8 cellular contexts compared by ENCODE assay signal in the genomic region with DNA sequence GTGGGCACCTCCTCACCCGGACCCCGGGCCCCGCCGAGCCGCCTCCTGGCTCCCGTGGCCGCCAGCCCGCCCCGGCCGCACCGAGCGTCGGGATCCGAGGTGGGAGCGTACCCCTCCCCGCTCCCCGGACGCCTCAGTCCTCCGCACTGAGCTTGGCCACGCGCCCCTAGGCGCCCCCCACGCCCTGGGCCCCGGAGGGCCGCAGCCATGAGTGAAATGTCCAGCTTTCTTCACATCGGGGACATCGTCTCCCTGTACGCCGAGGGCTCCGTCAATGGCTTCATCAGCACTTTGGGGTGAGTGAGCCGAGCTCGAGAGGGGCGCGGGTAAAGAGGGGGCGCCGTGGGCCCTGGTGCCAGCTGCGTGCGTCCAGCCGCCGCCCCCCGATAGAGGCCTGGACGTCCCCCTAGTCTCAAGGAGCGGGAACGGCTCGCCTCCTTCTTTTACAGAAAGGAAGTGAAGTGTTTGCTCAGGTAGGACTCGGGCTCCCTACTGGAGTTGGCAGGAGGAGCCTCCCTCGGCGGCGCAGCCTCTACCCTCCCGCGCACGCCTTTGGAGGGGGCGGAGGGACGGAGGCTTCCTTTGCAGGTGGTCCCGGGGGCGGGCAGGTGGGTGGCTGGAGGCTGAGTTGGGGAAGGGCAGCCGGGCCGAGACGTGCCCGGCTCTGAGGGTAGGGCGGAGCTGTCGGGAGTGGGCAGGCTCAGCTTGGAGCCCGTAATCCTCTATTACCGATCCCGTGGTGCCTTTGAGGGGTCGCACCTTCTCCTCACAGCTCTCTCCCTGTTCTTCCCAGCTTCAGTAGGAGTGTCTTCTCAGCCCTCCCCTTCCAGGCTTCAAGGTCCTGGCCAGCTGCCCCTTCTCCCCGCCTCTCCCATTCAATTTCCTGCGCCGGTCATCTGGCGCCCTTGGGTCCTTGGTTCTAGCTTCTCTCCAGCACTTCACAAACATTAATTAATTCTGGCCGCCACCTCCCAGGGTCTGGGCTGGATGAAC. TPM values are rescaled to one million over a fixed set of nuclear protein-coding genes. Genes with fewer than 3 reads are reported as not detected.
A peak's percentile ranks its signal among the peaks of the same experiment; 100 is the strongest.
DNase-seq lines count a peak whose midpoint lies in the region; ATAC-seq and TF ChIP-seq lines count a peak whose summit lies in the region.

No MANE protein-coding gene starts in this region.

- H2BK20ac ChIP-seq in H9 (ENCODE audit: low read depth, low read length, poor library complexity, severe bottlenecking) = no peak overlapping the region

- peak overlapping the region; percentile 66 for H3K4me2 ChIP-seq in H9 (ENCODE audit: insufficient read depth, insufficient read length, low read length)

- H3K4me3 Mint-ChIP-seq in H9 = peak overlapping the region; percentile 80 to 87

- H2AFZ ChIP-seq in H9 (ENCODE audit: low read length) = no peak overlapping the region

- peak overlapping the region; percentile 35 for H3K18ac ChIP-seq in H9 (ENCODE audit: insufficient read length, low read depth, low read length)

- H2BK120ac ChIP-seq in H9 (ENCODE audit: low read depth, low read length, poor library complexity, severe bottlenecking) = no peak overlapping the region

- H3K27me3 ChIP-seq in H9 (ENCODE audit: insufficient read depth, low read length) = no peaks in the 10 kb centered on the region
- H3K27me3 ChIP-seq in neutrophil = peaks cover 95% of the 10 kb centered on the region

- H3K36me3 ChIP-seq in ES-I3 (ENCODE audit: insufficient read depth, low read length) (peaks cover 3% of the 10 kb centered on the region), neutrophil (no peaks in the 10 kb centered on the region)

- no peak overlapping the region for H3K56ac ChIP-seq in H9 (ENCODE audit: insufficient read length, low read depth, low read length)

- H2BK12ac ChIP-seq in H9 (ENCODE audit: insufficient read length, low read depth, low read length) = no peak overlapping the region

- H2BK15ac ChIP-seq in H9 (ENCODE audit: low read depth, low read length) = no peak overlapping the region

- H3K23ac ChIP-seq in H9 (ENCODE audit: insufficient read length, low read depth, low read length) = no peak overlapping the region

- H3K27ac ChIP-seq in H9 (ENCODE audit: insufficient read length, low read depth, low read length) = no peak overlapping the region
- no peak overlapping the region for H3K27ac ChIP-seq in neutrophil

- H4K91ac ChIP-seq in H9 (ENCODE audit: insufficient read length, low read depth, low read length) = no peak overlapping the region

- peak; percentile 47 for ATAC-seq in esophagus mucosa

- peak overlapping the region; percentile 16; the same call in 1 of the 2 replicates for H3K14ac ChIP-seq in H9 (ENCODE audit: insufficient read depth, low read length)

- peaks cover 37% of the 10 kb centered on the region for H3K4me1 ChIP-seq in ES-I3 (ENCODE audit: insufficient read depth, low read length)
- peaks cover 10% of the 10 kb centered on the region; the same call in 1 of the 2 replicates for H3K4me1 ChIP-seq in H9 (ENCODE audit: insufficient read depth, low read length)
- peaks cover 18 to 22% of the 10 kb centered on the region in 2 experiments for H3K4me1 ChIP-seq in neutrophil (ENCODE audit: control insufficient read depth in 1 of 2, insufficient read depth in 1 of 2, low read depth in 1 of 2, low read length in 1 of 2)

- H3K36me3 Mint-ChIP-seq in H9 (ENCODE audit: insufficient read depth in 1 of 3, low read depth in 3 of 3) = peaks cover 0 to 13% (median 7%) of the 10 kb centered on the region in 3 experiments; a peak in 3 of 7 replicates

- peaks cover 37 to 53% of the 10 kb centered on the region in 2 experiments for H3K4me1 Mint-ChIP-seq in H9

- H3K9ac ChIP-seq in ES-I3 (ENCODE audit: low read depth, low read length) = peak overlapping the region; percentile 87
- peak overlapping the region; percentile 54 for H3K9ac ChIP-seq in H9 (ENCODE audit: extremely low read depth, insufficient read length, low read length)

- H3K4ac ChIP-seq in H9 (ENCODE audit: low read depth, low read length) = no peak overlapping the region

- peaks cover 3% of the 10 kb centered on the region; the same call in 1 of the 2 replicates for H3K79me2 ChIP-seq in H9 (ENCODE audit: insufficient read depth, low read length)

- peak; percentile 58 for DNase-seq in H9
- DNase-seq in NCI-H146 (lab: John Stamatoyannopoulos, UW) = peak; percentile 78
- DNase-seq in activated CD8-positive, alpha-beta memory T cell treated with anti-CD3 and anti-CD28 coated beads, Interleukin-2, amount 50 U/mL, for 4 hours = peak; percentile 60
- DNase-seq in GM19240 (ENCODE audit: insufficient read length, low spot score) = no peak
- no peak for DNase-seq in anterior cingulate cortex (lab: John Stamatoyannopoulos, UW)

- H3K23me2 ChIP-seq in H9 (ENCODE audit: insufficient read length, low read depth, low read length, poor library complexity, severe bottlenecking) = peaks cover 29% of the 10 kb centered on the region

- H3K9me3 Mint-ChIP-seq in H9 = no peaks in the 10 kb centered on the region

- H4K8ac ChIP-seq in H9 (replicated peaks; ENCODE audit: insufficient read length, low read depth, low read length) = no peak overlapping the region

- peak overlapping the region; percentile 35 to 53 for H3K4me3 ChIP-seq in neutrophil (ENCODE audit: low read depth in 1 of 2, low read length in 1 of 2)

- H3K27me3 Mint-ChIP-seq in H9 (ENCODE audit: low read depth) = peaks cover 23% of the 10 kb centered on the region

- H2BK5ac ChIP-seq in H9 (ENCODE audit: insufficient read length, low read length) = no peak overlapping the region

- H3K9me3 ChIP-seq in ES-I3 (ENCODE audit: control insufficient read depth, insufficient read depth, low read length) = no peaks in the 10 kb centered on the region
- no peaks in the 10 kb centered on the region for H3K9me3 ChIP-seq in H9 (ENCODE audit: control insufficient read depth, low read depth, low read length)
- H3K9me3 ChIP-seq in neutrophil = no peaks in the 10 kb centered on the region

- TF ChIP-seq CTCF in H9 (conservative IDR thresholded peaks at IDR 0.05) = no peak
- no peak for TF ChIP-seq CTCF in neutrophil (IDR thresholded peaks at IDR 0.05)

- H3K79me1 ChIP-seq in H9 (ENCODE audit: insufficient read depth, low read depth, low read length, poor library complexity, severe bottlenecking) = peaks cover 5% of the 10 kb centered on the region

- WGBS in H9 (ENCODE audit: extremely low coverage, insufficient read length, low lambda C conversion rate) = no CpG with 5 or more reads among the region's 71 CpGs

- H2AK5ac ChIP-seq in H9 (ENCODE audit: insufficient read length, low read length) = no peak overlapping the region

- H4K20me1 ChIP-seq in H9 (ENCODE audit: control insufficient read depth, insufficient read depth, insufficient read length) = no peaks in the 10 kb centered on the region

- H4K5ac ChIP-seq in H9 (ENCODE audit: insufficient read length, low read depth, low read length) = no peak overlapping the region

- peak overlapping the region in 1 of 3 experiments; percentile 62; a peak in 2 of 7 replicates for H3K27ac Mint-ChIP-seq in H9

- no peak overlapping the region for H3T11ph ChIP-seq in H9 (ENCODE audit: low read length)

RNA-seq across cellular contexts. Expression of gene ITPR3, which starts 0.6 kb away (rescaled TPM):
- total RNA-seq in H9 (2021) (39.1 and 40.3 TPM in 2 replicates), esophagus mucosa (23.7 TPM)

RNA-seq across cellular contexts. Expression of gene BAK1, which starts 41.6 kb away (rescaled TPM):
- total RNA-seq in H9 (2021) = 40.0 and 41.4 TPM in 2 replicates
- 33.5 TPM for total RNA-seq in esophagus mucosa

Comparison
In these comparisons a context has a peak if more than half of its experiments do, and no peak if none do; other contexts are left out.
1. DNase-seq: peak in H9 (single experiment), NCI-H146 (single experiment) and activated CD8-positive, alpha-beta memory T cell treated with anti-CD3 and anti-CD28 coated beads, Interleukin-2, amount 50 U/mL, for 4 hours (single experiment); none in GM19240 (single experiment) and anterior cingulate cortex (0 of 58).